Comparison of ENCODE assay signal across 8 cellular contexts in the genomic region with DNA sequence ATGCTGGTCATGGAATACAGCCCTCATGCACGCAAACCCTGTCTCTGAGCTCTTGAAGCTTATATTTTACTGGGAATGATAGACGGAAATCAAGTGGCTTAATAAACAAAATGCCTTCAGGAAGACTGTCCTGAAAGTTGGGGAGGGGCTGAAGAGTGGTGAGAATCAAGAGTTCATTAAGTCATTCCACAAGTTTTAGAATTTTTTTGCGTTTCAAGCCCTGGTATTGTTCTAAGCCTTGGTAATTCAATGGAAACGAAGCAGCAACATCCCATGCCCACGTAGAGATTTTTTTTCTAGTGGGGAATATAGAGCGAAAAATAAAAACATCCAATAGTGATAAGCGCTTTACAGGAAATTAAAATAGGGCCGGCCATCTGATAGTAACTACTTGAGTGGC. TPM values are rescaled to one million over a fixed set of nuclear protein-coding genes. Genes with fewer than 3 reads are reported as not detected.
DNase-seq lines count a peak whose midpoint lies in the region; ATAC-seq and TF ChIP-seq lines count a peak whose summit lies in the region.

No MANE protein-coding gene starts in this region.

- H3K9me3 ChIP-seq in liver (ENCODE audit: control insufficient read depth in 4 of 4, low read length in 3 of 4) = no peaks in the 10 kb centered on the region
- H3K9me3 ChIP-seq in thoracic aorta = no peaks in the 10 kb centered on the region

- intact Hi-C loops in activated CD4-positive, alpha-beta T cell treated with anti-CD3 and anti-CD28 coated beads for 36 hours (cut with DNase I, micrococcal nuclease) = loop anchor here (1.0 to 5.0 kb wide), 13 partner anchors 39 to 1011 kb away; partner anchors contain the start of genes RANGRF (in 2 of the 2), ALOXE3 (in 1 of the 2), CNTROB (in 1 of the 2) and KRABD2 (in 1 of the 2)

- no peak for ATAC-seq in activated CD4-positive, alpha-beta T cell treated with anti-CD3 and anti-CD28 coated beads for 36 hours
- ATAC-seq in thoracic aorta (ENCODE audit: insufficient number of reproducible peaks, low FRiP score, low read depth) = no peak
- ATAC-seq in HG03280 (IDR thresholded peaks at IDR 0.05; ENCODE audit: unreplicated experiment) = no peak

- peak overlapping the region; percentile 98 for H3K27ac Mint-ChIP-seq in activated CD4-positive, alpha-beta T cell treated with anti-CD3 and anti-CD28 coated beads for 36 hours

- no peaks in the 10 kb centered on the region for H3K9me3 Mint-ChIP-seq in activated CD4-positive, alpha-beta T cell treated with anti-CD3 and anti-CD28 coated beads for 36 hours (ENCODE audit: low read depth)

- TF ChIP-seq RAD21 in liver (IDR thresholded peaks at IDR 0.05) = no peak

- H3K36me3 ChIP-seq in liver (ENCODE audit: control insufficient read depth in 4 of 4, insufficient read depth in 3 of 4, low read depth in 1 of 4, low read length in 3 of 4) (peaks cover 0 to 7% (median 2%) of the 10 kb centered on the region in 4 donors), thoracic aorta (peaks cover 9% of the 10 kb centered on the region)

- peak overlapping the region; percentile 90 to 98 for H3K9ac ChIP-seq in liver (ENCODE audit: low read depth in 1 of 2, low read length in 2 of 2)

- POLR2A ChIA-PET in activated CD4-positive, alpha-beta T cell treated with anti-CD3 and anti-CD28 coated beads for 36 hours (lab: Charles Lee) = interaction anchor here (0.6 to 4.0 kb wide), 10 partner anchors 28 to 238 kb away, joined by 3 to 22 read pairs (median 4); partner anchors contain the start of genes ALOXE3, BORCS6, RANGRF and SLC25A35

- CTCF ChIA-PET in activated CD4-positive, alpha-beta T cell treated with anti-CD3 and anti-CD28 coated beads for 36 hours (lab: Charles Lee) = interaction anchor here (0.5 to 1.7 kb wide), 10 partner anchors 10 to 507 kb away, joined by 3 to 9 read pairs (median 4); no protein-coding TSS in a partner anchor

- H3K27ac ChIP-seq in angular gyrus (ENCODE audit: low read depth, low read length) (peak overlapping the region; percentile 26), liver (ENCODE audit: low read depth in 1 of 2, low read length in 2 of 2) (peak overlapping the region; percentile 100), thoracic aorta (peak overlapping the region in 1 of 2 donors; percentile 52)

- H3K4me1 ChIP-seq in liver (ENCODE audit: control insufficient read depth in 4 of 4, insufficient read depth in 4 of 4, low read length in 3 of 4) = peaks cover 0 to 20% (median 11%) of the 10 kb centered on the region in 4 donors
- H3K4me1 ChIP-seq in thoracic aorta (ENCODE audit: control insufficient read depth in 1 of 2, low read depth in 2 of 2) = peaks cover 4 to 12% of the 10 kb centered on the region in 2 donors

- no peak for TF ChIP-seq CTCF in liver (IDR thresholded peaks at IDR 0.05; ENCODE audit: low read depth, low read length, missing input control)
- TF ChIP-seq CTCF in thoracic aorta (IDR thresholded peaks at IDR 0.05) = no peak

- DNase-seq in activated CD4-positive, alpha-beta T cell treated with anti-CD3 and anti-CD28 coated beads for 36 hours = no peak
- DNase-seq in activated CD4-positive, alpha-beta T cell treated with anti-CD3 and anti-CD28 coated beads, Interleukin-2, amount 50 U/mL, for 4 hours = no peak
- DNase-seq in thoracic aorta (ENCODE audit: low spot score) (no peak), mucosa of gallbladder (ENCODE audit: low spot score) (no peak), GDM1 (lab: John Stamatoyannopoulos, UW) (no peak)

- no peaks in the 10 kb centered on the region for H3K27me3 Mint-ChIP-seq in activated CD4-positive, alpha-beta T cell treated with anti-CD3 and anti-CD28 coated beads for 36 hours

- H3K27me3 ChIP-seq in liver (ENCODE audit: control insufficient read depth in 4 of 4, insufficient read depth in 4 of 4, low read length in 3 of 4) = no peaks in the 10 kb centered on the region
- H3K27me3 ChIP-seq in thoracic aorta (replicated peaks; ENCODE audit: insufficient read depth) = no peaks in the 10 kb centered on the region

- WGBS in liver = 19% methylated on average over 8 of the region's 8 CpGs

- H3K4me1 Mint-ChIP-seq in activated CD4-positive, alpha-beta T cell treated with anti-CD3 and anti-CD28 coated beads for 36 hours = peaks cover 30% of the 10 kb centered on the region

- H3K36me3 Mint-ChIP-seq in activated CD4-positive, alpha-beta T cell treated with anti-CD3 and anti-CD28 coated beads for 36 hours (ENCODE audit: low read depth) = peaks cover 38% of the 10 kb centered on the region

- H3K4me3 ChIP-seq in liver (ENCODE audit: low read depth in 1 of 3, low read length in 3 of 3) (peak overlapping the region; percentile 70 to 96 (median 80)), thoracic aorta (peak overlapping the region; percentile 82)

- peak overlapping the region; percentile 94 for H3K4me3 Mint-ChIP-seq in activated CD4-positive, alpha-beta T cell treated with anti-CD3 and anti-CD28 coated beads for 36 hours

TF ChIP-seq in liver, 16 proteins besides CTCF, POLR2A, EP300 and RAD21 (continues in another document):
- TF ChIP-seq, protein P1, sequence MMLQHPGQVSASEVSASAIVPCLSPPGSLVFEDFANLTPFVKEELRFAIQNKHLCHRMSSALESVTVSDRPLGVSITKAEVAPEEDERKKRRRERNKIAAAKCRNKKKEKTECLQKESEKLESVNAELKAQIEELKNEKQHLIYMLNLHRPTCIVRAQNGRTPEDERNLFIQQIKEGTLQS (IDR thresholded peaks at IDR 0.05) = no peak
- no peak for TF ChIP-seq EGR1 (IDR thresholded peaks at IDR 0.05; ENCODE audit: low read depth in 2 of 2)
- no peak for TF ChIP-seq RXRA (IDR thresholded peaks at IDR 0.05)
- no peak for TF ChIP-seq SP1 (IDR thresholded peaks at IDR 0.05)
- TF ChIP-seq FOXA1 (IDR thresholded peaks at IDR 0.05) = no peak
- TF ChIP-seq, protein P2, sequence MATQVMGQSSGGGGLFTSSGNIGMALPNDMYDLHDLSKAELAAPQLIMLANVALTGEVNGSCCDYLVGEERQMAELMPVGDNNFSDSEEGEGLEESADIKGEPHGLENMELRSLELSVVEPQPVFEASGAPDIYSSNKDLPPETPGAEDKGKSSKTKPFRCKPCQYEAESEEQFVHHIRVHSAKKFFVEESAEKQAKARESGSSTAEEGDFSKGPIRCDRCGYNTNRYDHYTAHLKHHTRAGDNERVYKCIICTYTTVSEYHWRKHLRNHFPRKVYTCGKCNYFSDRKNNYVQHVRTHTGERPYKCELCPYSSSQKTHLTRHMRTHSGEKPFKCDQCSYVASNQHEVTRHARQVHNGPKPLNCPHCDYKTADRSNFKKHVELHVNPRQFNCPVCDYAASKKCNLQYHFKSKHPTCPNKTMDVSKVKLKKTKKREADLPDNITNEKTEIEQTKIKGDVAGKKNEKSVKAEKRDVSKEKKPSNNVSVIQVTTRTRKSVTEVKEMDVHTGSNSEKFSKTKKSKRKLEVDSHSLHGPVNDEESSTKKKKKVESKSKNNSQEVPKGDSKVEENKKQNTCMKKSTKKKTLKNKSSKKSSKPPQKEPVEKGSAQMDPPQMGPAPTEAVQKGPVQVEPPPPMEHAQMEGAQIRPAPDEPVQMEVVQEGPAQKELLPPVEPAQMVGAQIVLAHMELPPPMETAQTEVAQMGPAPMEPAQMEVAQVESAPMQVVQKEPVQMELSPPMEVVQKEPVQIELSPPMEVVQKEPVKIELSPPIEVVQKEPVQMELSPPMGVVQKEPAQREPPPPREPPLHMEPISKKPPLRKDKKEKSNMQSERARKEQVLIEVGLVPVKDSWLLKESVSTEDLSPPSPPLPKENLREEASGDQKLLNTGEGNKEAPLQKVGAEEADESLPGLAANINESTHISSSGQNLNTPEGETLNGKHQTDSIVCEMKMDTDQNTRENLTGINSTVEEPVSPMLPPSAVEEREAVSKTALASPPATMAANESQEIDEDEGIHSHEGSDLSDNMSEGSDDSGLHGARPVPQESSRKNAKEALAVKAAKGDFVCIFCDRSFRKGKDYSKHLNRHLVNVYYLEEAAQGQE (IDR thresholded peaks at IDR 0.05) = no peak
- no peak for TF ChIP-seq YY1 (IDR thresholded peaks at IDR 0.05)
- no peak for TF ChIP-seq ZBTB33 (IDR thresholded peaks at IDR 0.05)

RNA-seq across cellular contexts. Expression of gene PFAS, which starts 0.5 kb away (rescaled TPM):
- 100 to 1,000 TPM; 113 to 141 TPM for total RNA-seq in activated CD4-positive, alpha-beta T cell treated with anti-CD3 and anti-CD28 coated beads for 36 hours
- 10 to 100 TPM; 13.7 to 18.5 TPM for total RNA-seq in liver
- 1 to 10 TPM; 6.0 to 7.9 TPM for polyA plus RNA-seq in liver
- 10 to 100 TPM; 13.2 to 15.2 TPM for total RNA-seq in thoracic aorta
- 31.4 TPM for total RNA-seq in mucosa of gallbladder

RNA-seq across cellular contexts. Expression of gene CTC1, which starts 1.8 kb away (rescaled TPM):
- total RNA-seq in activated CD4-positive, alpha-beta T cell treated with anti-CD3 and anti-CD28 coated beads for 36 hours = 10 to 100 TPM; 49.3 to 57.9 TPM
- total RNA-seq in liver (10 to 100 TPM in 1 of 2 donors, 1 to 10 TPM in 1; 5.9 to 10.0 TPM), thoracic aorta (10 to 100 TPM; 25.3 to 38.6 TPM), mucosa of gallbladder (66.3 TPM)
- polyA plus RNA-seq in liver = 1 to 10 TPM; 5.5 to 9.3 TPM

RNA-seq across cellular contexts. Expression of gene RANGRF, which starts 38.8 kb away (rescaled TPM):
- total RNA-seq in activated CD4-positive, alpha-beta T cell treated with anti-CD3 and anti-CD28 coated beads for 36 hours = 10 to 100 TPM; 37.9 to 40.1 TPM
- 1 to 10 TPM; 6.9 to 7.6 TPM for total RNA-seq in liver
- 10 to 100 TPM; 10.3 to 19.9 TPM for polyA plus RNA-seq in liver
- 10 to 100 TPM; 13.8 to 26.7 TPM for total RNA-seq in thoracic aorta
- 22.0 TPM for total RNA-seq in mucosa of gallbladder

RNA-seq across cellular contexts. Expression of gene AURKB, which starts 39.2 kb away (rescaled TPM):
- total RNA-seq in activated CD4-positive, alpha-beta T cell treated with anti-CD3 and anti-CD28 coated beads for 36 hours = 100 to 1,000 TPM; 173 to 226 TPM
- total RNA-seq in liver (10 to 100 TPM in 1 of 2 donors, under 1 TPM in 1; 0.42 to 25.9 TPM), thoracic aorta (1 to 10 TPM in 1 of 2 donors, not detected in 1; 1.6 TPM), mucosa of gallbladder (1.9 TPM)
- polyA plus RNA-seq in liver = 1 to 10 TPM; 1.8 to 4.3 TPM

RNA-seq across cellular contexts. Expression of gene SLC25A35, which starts 45.6 kb away (rescaled TPM):
- total RNA-seq in activated CD4-positive, alpha-beta T cell treated with anti-CD3 and anti-CD28 coated beads for 36 hours = 1 to 10 TPM; 1.9 to 2.3 TPM
- total RNA-seq in liver = 1 to 10 TPM in 1 of 2 donors, under 1 TPM in 1; 0.84 to 1.2 TPM
- 1 to 10 TPM; 1.2 to 1.6 TPM for polyA plus RNA-seq in liver
- total RNA-seq in thoracic aorta = 1 to 10 TPM; 1.8 to 6.1 TPM
- total RNA-seq in mucosa of gallbladder = 17.8 TPM
